Comparison of ENCODE assay signal across 8 cellular contexts in the genomic region with DNA sequence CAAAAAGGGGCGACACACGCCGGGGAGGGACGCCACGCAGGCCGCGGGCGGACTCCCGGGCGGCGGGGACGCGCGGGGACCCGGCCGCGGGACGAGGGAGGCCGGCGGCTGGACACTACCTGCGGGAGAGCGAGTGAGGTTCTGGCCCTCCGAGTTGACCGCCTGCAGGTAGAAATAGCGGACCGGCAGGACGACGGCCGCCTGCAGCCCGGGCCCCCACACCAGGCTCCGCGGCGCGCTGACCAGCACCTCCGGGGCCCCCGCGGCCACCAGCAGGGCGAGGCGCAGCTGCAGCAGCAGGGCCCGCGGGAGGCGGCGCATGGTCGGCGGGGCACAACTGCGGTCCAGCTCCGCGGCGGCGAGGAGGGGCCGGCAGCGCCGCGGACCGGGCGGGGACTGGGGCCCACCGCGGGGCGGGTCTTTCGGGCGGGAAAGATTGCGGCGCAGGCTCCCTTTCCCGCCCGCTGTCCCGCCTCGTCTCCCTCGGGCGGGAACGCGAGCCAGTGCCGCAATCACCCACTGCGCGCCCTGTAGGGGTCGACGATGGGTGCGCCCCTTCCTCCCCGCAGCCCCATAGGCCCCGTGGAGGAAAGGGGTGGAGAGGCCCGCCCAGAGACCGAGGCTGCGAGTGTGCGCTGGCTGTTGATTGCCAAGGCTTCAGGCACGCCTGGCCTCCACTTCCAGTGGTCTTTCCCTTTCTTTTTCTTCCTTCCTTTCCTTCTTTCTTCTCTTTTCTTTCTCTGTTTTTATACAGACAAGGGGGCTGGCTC. TPM values are rescaled to one million over a fixed set of nuclear protein-coding genes. Genes with fewer than 3 reads are reported as not detected.
DNase-seq lines count a peak whose midpoint lies in the region; ATAC-seq, FAIRE-seq and TF ChIP-seq lines count a peak whose summit lies in the region.

A gene with protein sequence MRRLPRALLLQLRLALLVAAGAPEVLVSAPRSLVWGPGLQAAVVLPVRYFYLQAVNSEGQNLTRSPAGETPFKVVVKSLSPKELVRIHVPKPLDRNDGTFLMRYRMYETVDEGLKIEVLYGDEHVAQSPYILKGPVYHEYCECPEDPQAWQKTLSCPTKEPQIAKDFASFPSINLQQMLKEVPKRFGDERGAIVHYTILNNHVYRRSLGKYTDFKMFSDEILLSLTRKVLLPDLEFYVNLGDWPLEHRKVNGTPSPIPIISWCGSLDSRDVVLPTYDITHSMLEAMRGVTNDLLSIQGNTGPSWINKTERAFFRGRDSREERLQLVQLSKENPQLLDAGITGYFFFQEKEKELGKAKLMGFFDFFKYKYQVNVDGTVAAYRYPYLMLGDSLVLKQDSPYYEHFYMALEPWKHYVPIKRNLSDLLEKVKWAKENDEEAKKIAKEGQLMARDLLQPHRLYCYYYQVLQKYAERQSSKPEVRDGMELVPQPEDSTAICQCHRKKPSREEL (minus strand): TSS at position 339 of the 770 bp plus-strand sequence. CDS start 18 bp downstream, at position 321.

- H3K9me3 ChIP-seq in HUES48 (ENCODE audit: control insufficient read depth, insufficient read depth, low read length) = no peaks in the 10 kb centered on the region
- H3K9me3 ChIP-seq in SJCRH30 (replicated peaks) = no peaks in the 10 kb centered on the region
- H3K9me3 ChIP-seq in thoracic aorta = no peaks in the 10 kb centered on the region

- FAIRE-seq in D721Med (lab: Jason Lieb, UNC) = no peak

- H3K4me3 Mint-ChIP-seq in neural crest cell = peak within 1 kb of the TSS; percentile 92

- peak within 1 kb of the TSS; percentile 87 for H3K27ac ChIP-seq in HUES48 (ENCODE audit: low read depth, low read length)
- peak within 1 kb of the TSS; percentile 95 for H3K27ac ChIP-seq in SJCRH30
- peak within 1 kb of the TSS; percentile 95 to 98 for H3K27ac ChIP-seq in thoracic aorta

- H3K36me3 Mint-ChIP-seq in neural crest cell (ENCODE audit: low read depth) = no peaks in the 10 kb centered on the region

- H3K4me3 ChIP-seq in HUES48 (ENCODE audit: low read depth, low read length) (peak within 1 kb of the TSS; percentile 81), SJCRH30 (peak within 1 kb of the TSS; percentile 74), foreskin fibroblast (ENCODE audit: low read depth in 1 of 2, low read length in 2 of 2) (peak within 1 kb of the TSS; percentile 40 to 72), thoracic aorta (peak within 1 kb of the TSS; percentile 79)

- H3K9ac ChIP-seq in HUES48 (ENCODE audit: low read depth, low read length) = peak within 1 kb of the TSS; percentile 77

- H3K4me1 ChIP-seq in HUES48 (ENCODE audit: control insufficient read depth, insufficient read depth, low read length) (peaks cover 12% of the 10 kb centered on the region), SJCRH30 (no peaks in the 10 kb centered on the region), thoracic aorta (ENCODE audit: control insufficient read depth in 1 of 2, low read depth in 2 of 2) (peaks cover 0 to 23% of the 10 kb centered on the region in 2 donors)

- H3K27me3 ChIP-seq in HUES48 (ENCODE audit: control insufficient read depth, insufficient read depth, low read length) (peaks cover 3% of the 10 kb centered on the region; the same call in 1 of the 2 replicates), SJCRH30 (no peaks in the 10 kb centered on the region), thoracic aorta (replicated peaks; ENCODE audit: insufficient read depth) (no peaks in the 10 kb centered on the region)

- ATAC-seq in GM21367 (IDR thresholded peaks at IDR 0.05; ENCODE audit: unreplicated experiment) (peak; percentile 50), thoracic aorta (ENCODE audit: insufficient number of reproducible peaks, low FRiP score, low read depth) (peak; percentile 46)

- no peak for TF ChIP-seq CTCF in D721Med (IDR thresholded peaks at IDR 0.05; ENCODE audit: insufficient read depth, missing control alignments)
- no peak for TF ChIP-seq CTCF in foreskin fibroblast (IDR thresholded peaks at IDR 0.05; ENCODE audit: low read depth, low read length)
- no peak for TF ChIP-seq CTCF in neural crest cell (conservative IDR thresholded peaks at IDR 0.05)
- TF ChIP-seq CTCF in thoracic aorta (IDR thresholded peaks at IDR 0.05) = no peak

- H3K36me3 ChIP-seq in HUES48 (ENCODE audit: control insufficient read depth, insufficient read depth, low read length) = no peaks in the 10 kb centered on the region
- no peaks in the 10 kb centered on the region for H3K36me3 ChIP-seq in SJCRH30
- no peaks in the 10 kb centered on the region for H3K36me3 ChIP-seq in thoracic aorta

- no peaks in the 10 kb centered on the region for H3K27me3 Mint-ChIP-seq in neural crest cell (ENCODE audit: low read depth)

- H3K27ac Mint-ChIP-seq in neural crest cell (ENCODE audit: unreplicated experiment) = peak within 1 kb of the TSS; percentile 99

- DNase-seq in D721Med (ENCODE audit: insufficient read length, low spot score) (peak; percentile 37), SJCRH30 (peak; percentile 68 to 74), foreskin fibroblast (peak; percentile 35 to 74), neural crest cell (ENCODE audit: low read depth, low spot score) (peak; percentile 57), thoracic aorta (ENCODE audit: low spot score) (no peak)
- DNase-seq in activated gamma-delta T cell treated with anti-CD3 and anti-CD28 coated beads, Interleukin-2, amount 50 U/mL, for 16 hours (ENCODE audit: low read depth) = peak; percentile 6

- peaks cover 35% of the 10 kb centered on the region for H3K4me1 Mint-ChIP-seq in neural crest cell

- H3K9me3 Mint-ChIP-seq in neural crest cell = no peaks in the 10 kb centered on the region

RNA-seq across cellular contexts. Expression of the gene that starts here (rescaled TPM):
- total RNA-seq in SJCRH30 (2014; rRNA removed; shearing (Covaris generic)) = 28.5 and 32.2 TPM in 2 replicates
- total RNA-seq in neural crest cell (30.9 and 31.2 TPM in 2 replicates), thoracic aorta (10 to 100 TPM; 36.1 to 60.1 TPM)
